8 cellular contexts compared by ENCODE assay signal in the genomic region with DNA sequence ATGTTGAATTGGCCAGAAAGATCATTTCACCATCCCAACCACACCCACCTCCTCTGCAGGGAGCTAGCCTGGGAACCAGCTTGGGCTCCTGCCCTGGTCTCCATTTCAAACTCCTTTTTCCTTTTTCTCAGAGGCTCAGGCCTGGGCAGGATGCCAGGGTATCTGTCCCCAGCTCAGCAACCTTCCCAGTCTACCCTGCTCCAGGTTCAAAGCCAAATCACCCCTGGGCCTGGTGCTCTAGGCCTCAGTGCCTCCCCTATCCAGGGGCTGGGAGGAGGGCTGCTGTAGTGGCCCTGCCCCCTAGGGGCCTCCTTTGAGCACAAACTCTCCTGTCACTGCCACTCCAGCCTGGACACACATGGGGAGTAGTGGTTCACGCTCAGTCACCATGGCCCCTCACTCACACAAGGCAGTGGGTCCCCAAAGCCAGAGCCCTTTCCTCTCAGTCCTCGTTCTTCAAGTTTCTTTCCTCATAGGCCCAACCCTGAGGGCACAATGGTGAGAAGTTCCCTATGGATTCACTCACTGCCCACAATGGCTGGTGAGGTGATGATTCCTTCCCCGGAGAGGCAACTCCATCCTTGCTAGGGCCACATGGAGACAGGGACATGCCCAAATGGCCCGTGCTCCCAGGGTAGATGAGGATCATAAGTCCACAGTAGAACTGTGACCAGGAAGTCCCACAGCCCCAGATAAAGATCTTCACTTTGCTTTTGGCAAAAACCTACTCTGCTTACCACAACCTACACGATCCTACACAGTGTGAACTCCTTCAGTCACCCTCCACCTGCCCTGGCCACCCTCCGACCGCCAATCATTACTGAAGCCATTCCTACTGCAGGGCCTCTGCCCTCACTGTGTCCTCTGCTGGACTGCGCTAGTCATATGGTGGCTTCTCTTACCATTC. TPM values are rescaled to one million over a fixed set of nuclear protein-coding genes. Genes with fewer than 3 reads are reported as not detected.
DNase-seq lines count a peak whose midpoint lies in the region; ATAC-seq, FAIRE-seq and TF ChIP-seq lines count a peak whose summit lies in the region.

No MANE protein-coding gene starts in this region.

- H3K27ac ChIP-seq in GM23338 (ENCODE audit: low read depth) (no peak overlapping the region), HepG2 (ENCODE audit: extremely low read length, insufficient read depth, low read length) (no peak overlapping the region)

- no peaks in the 10 kb centered on the region for H3K9me2 ChIP-seq in GM23338 (ENCODE audit: insufficient read depth)

- DNase-seq in A172 (ENCODE audit: low spot score): peak; percentile 47
- peak; percentile 68 for DNase-seq in GM23338 (ENCODE audit: low spot score)
- DNase-seq in activated naive CD8-positive, alpha-beta T cell treated with anti-CD3 and anti-CD28 coated beads, Interleukin-2, amount 50 U/mL, for 24 hours: no peak
- no peak for DNase-seq in HepG2 (ENCODE audit: low spot score)
- no peak for DNase-seq in NCI-H69 (lab: John Stamatoyannopoulos, UW)

- H3K36me3 ChIP-seq in GM23338 (ENCODE audit: insufficient read depth) (no peaks in the 10 kb centered on the region), HepG2 (replicated peaks in 1 of 2; ENCODE audit: control insufficient read depth in 1 of 2, insufficient read depth in 2 of 2, low read length in 2 of 2) (no peaks in the 10 kb centered on the region)

- no peak for TF ChIP-seq POLR2A in HepG2 (IDR thresholded peaks at IDR 0.05; ENCODE audit: insufficient read depth in 1 of 2, low read depth in 2 of 2, low read length in 2 of 2)

- peak; percentile 36 for FAIRE-seq in HepG2 (lab: Jason Lieb, UNC)

- peak; percentile 38 for ATAC-seq in GM23338
- no peak for ATAC-seq in activated naive CD8-positive, alpha-beta T cell treated with anti-CD3 and anti-CD28 coated beads, Interleukin-2, amount 50 U/mL, for 24 hours
- peak; percentile 67 for ATAC-seq in HepG2
- ATAC-seq in HG03521 (IDR thresholded peaks at IDR 0.05; ENCODE audit: unreplicated experiment): no peak
- ATAC-seq in GM21526 (IDR thresholded peaks at IDR 0.05; ENCODE audit: low FRiP score, unreplicated experiment): no peak
- ATAC-seq in HG03457 (IDR thresholded peaks at IDR 0.05; ENCODE audit: unreplicated experiment): no peak

- BruUV-seq in HepG2 (replicated peaks; lab: Mats Ljungman, UMichigan): no TSS peak

- in situ Hi-C loops in HepG2 (cut with HindIII; ENCODE audit: extremely low pct_ligation_motif_present, low pct_unique_long_range_greater_than_20kb): loop anchor here (5.0 kb wide), 1 partner anchor 46 kb away; no protein-coding TSS in a partner anchor

- peaks cover 19% of the 10 kb centered on the region for H3K4me1 Mint-ChIP-seq in GM23338
- H3K4me1 Mint-ChIP-seq in activated naive CD8-positive, alpha-beta T cell treated with anti-CD3 and anti-CD28 coated beads, Interleukin-2, amount 50 U/mL, for 24 hours: peaks cover 55% of the 10 kb centered on the region

- peaks cover 19% of the 10 kb centered on the region for H4K20me1 ChIP-seq in GM23338 (replicated peaks; ENCODE audit: insufficient read depth)
- no peaks in the 10 kb centered on the region for H4K20me1 ChIP-seq in HepG2 (ENCODE audit: insufficient read depth, low read length)

- H3K4me1 ChIP-seq in GM23338 (ENCODE audit: insufficient read depth): peaks cover 8% of the 10 kb centered on the region; the same call in 1 of the 2 replicates
- peaks cover 70% of the 10 kb centered on the region for H3K4me1 ChIP-seq in HepG2 (ENCODE audit: insufficient read depth, low read length)

- H3K9me3 ChIP-seq in HepG2 (ENCODE audit: low read length): no peaks in the 10 kb centered on the region

- H3K27me3 ChIP-seq in GM23338 (ENCODE audit: insufficient read depth): 0 out of 2 replicates have a peak, but pooled peaks cover 7% of the 10 kb centered on the region
- H3K27me3 ChIP-seq in HepG2 (ENCODE audit: control insufficient read depth in 1 of 2, insufficient read depth in 2 of 2, low read length in 2 of 2): no peaks in the 10 kb centered on the region; a peak in 1 of 5 replicates

- H2AFZ ChIP-seq in GM23338 (no peak overlapping the region), HepG2 (ENCODE audit: low read length) (no peak overlapping the region)

- H3K27me3 Mint-ChIP-seq in GM23338 (ENCODE audit: insufficient read depth, low read depth, poor library complexity): peaks cover 17% of the 10 kb centered on the region
- peaks cover 6% of the 10 kb centered on the region for H3K27me3 Mint-ChIP-seq in activated naive CD8-positive, alpha-beta T cell treated with anti-CD3 and anti-CD28 coated beads, Interleukin-2, amount 50 U/mL, for 24 hours

- no peak overlapping the region for H3K4me3 Mint-ChIP-seq in GM23338
- H3K4me3 Mint-ChIP-seq in activated naive CD8-positive, alpha-beta T cell treated with anti-CD3 and anti-CD28 coated beads, Interleukin-2, amount 50 U/mL, for 24 hours: peak overlapping the region; percentile 78

- no peak overlapping the region; the same call in 1 of the 2 replicates for H3K9ac ChIP-seq in HepG2 (ENCODE audit: insufficient read depth, low read depth, low read length)

- no peaks in the 10 kb centered on the region for H3K9me3 Mint-ChIP-seq in GM23338
- no peaks in the 10 kb centered on the region for H3K9me3 Mint-ChIP-seq in activated naive CD8-positive, alpha-beta T cell treated with anti-CD3 and anti-CD28 coated beads, Interleukin-2, amount 50 U/mL, for 24 hours

- WGBS in HepG2 (ENCODE audit: low lambda C conversion rate): 19% methylated on average over 7 of the region's 8 CpGs

- CTCF ChIA-PET in HepG2 (lab: Yijun Ruan, JAX; ENCODE audit: low intra/inter-chr PET ratio, low total read pairs): no interaction called here

- no peaks in the 10 kb centered on the region for H3K79me2 ChIP-seq in GM23338 (replicated peaks; ENCODE audit: insufficient read depth)
- H3K79me2 ChIP-seq in HepG2 (ENCODE audit: insufficient read depth, low read length): peaks cover 2% of the 10 kb centered on the region

- peak; percentile 40 to 66; a peak in 3 of 4 replicates for TF ChIP-seq CTCF in GM23338 (conservative IDR thresholded peaks at IDR 0.05; ENCODE audit: low read depth in 2 of 2)
- peak; percentile 76 for TF ChIP-seq CTCF in HepG2 (CRISPR knock-in tag; IDR thresholded peaks at IDR 0.05)

- H3K4me3 ChIP-seq in GM23338 (no peak overlapping the region), HepG2 (replicated peaks in 1 of 3; ENCODE audit: insufficient read depth in 1 of 3, low read depth in 2 of 3, low read length in 3 of 3) (peak overlapping the region in 1 of 3 experiments; percentile 45; a peak in 2 of 6 replicates)

- H3F3A ChIP-seq in GM23338 (replicated peaks; ENCODE audit: low read depth): peaks cover 18% of the 10 kb centered on the region; the same call in 1 of the 2 replicates

- TF ChIP-seq EP300 in HepG2 (IDR thresholded peaks at IDR 0.05; ENCODE audit: low read depth in 2 of 2, low read length in 2 of 2): no peak
- no peak for TF ChIP-seq EP300 in HepG2 (CRISPR knock-in tag; IDR thresholded peaks at IDR 0.05; ENCODE audit: borderline replicate concordance)

- TF ChIP-seq RAD21 in HepG2 (CRISPR knock-in tag; IDR thresholded peaks at IDR 0.05): peak; percentile 14; the same call in 1 of the 2 replicates

- POLR2A ChIA-PET in HepG2 (lab: Yijun Ruan, JAX): interaction anchor here (2.4 to 7.9 kb wide), 2 partner anchors 14 to 21 kb away, joined by 24 to 78 read pairs; no protein-coding TSS in a partner anchor

- no peak overlapping the region for H3K4me2 ChIP-seq in GM23338
- H3K4me2 ChIP-seq in HepG2 (ENCODE audit: low read depth, low read length): peak overlapping the region; percentile 66

- intact Hi-C loops in HepG2 (cut with micrococcal nuclease; ENCODE audit: unreplicated experiment): loop anchor here (1.0 to 5.0 kb wide), 2 partner anchors 116 to 183 kb away; a partner anchor contains a TSS

- no peak overlapping the region for H3K27ac Mint-ChIP-seq in GM23338
- H3K27ac Mint-ChIP-seq in activated naive CD8-positive, alpha-beta T cell treated with anti-CD3 and anti-CD28 coated beads, Interleukin-2, amount 50 U/mL, for 24 hours: peak overlapping the region; percentile 71

- no peaks in the 10 kb centered on the region for H3K36me3 Mint-ChIP-seq in GM23338 (ENCODE audit: low read depth)
- H3K36me3 Mint-ChIP-seq in activated naive CD8-positive, alpha-beta T cell treated with anti-CD3 and anti-CD28 coated beads, Interleukin-2, amount 50 U/mL, for 24 hours (ENCODE audit: low read depth): peaks cover 5% of the 10 kb centered on the region

RNA-seq across cellular contexts. Expression of a gene that starts 1.6 kb away (rescaled TPM):
- 32.7 and 38.3 TPM in 2 replicates for total RNA-seq in A172 (2014; rRNA removed; shearing (Covaris generic))
- 35.3 and 39.1 TPM in 2 replicates for total RNA-seq in GM23338 (2014; rRNA removed; shearing (Covaris generic))
- polyA plus RNA-seq in GM23338 (2016; fragmentation: Nextera tagmentation; extraction: Ambion mirVana) (7.9 and 8.1 TPM in 2 replicates), HepG2 (2011; rRNA removed) (27.7 and 36.4 TPM in 2 replicates)
- 14.8 and 18.8 TPM in 2 replicates for total RNA-seq in HepG2 (2016; rRNA removed; fragmentation: Illumina TruSeq; extraction: Trizol)
- 35.6 and 43.0 TPM in 2 replicates for total RNA-seq in HepG2 (2016; cell fraction: cytosol; rRNA removed; fragmentation: Illumina TruSeq; extraction: Trizol; ENCODE audit: low read depth)
- 13.0 and 19.7 TPM in 2 replicates for total RNA-seq in HepG2 (2016; cell fraction: insoluble cytoplasmic fraction; rRNA removed; fragmentation: Illumina TruSeq; extraction: Trizol)
- 47.7 and 65.6 TPM in 2 replicates for total RNA-seq in HepG2 (2016; cell fraction: membrane; rRNA removed; fragmentation: Illumina TruSeq; extraction: Trizol)
- 12.8 and 17.5 TPM in 2 replicates for total RNA-seq in HepG2 (2016; cell fraction: nucleus; rRNA removed; fragmentation: Illumina TruSeq; extraction: Trizol)
- 26.2 and 47.9 TPM in 2 replicates for polyA plus RNA-seq in HepG2 (2011; cell fraction: cytosol; rRNA removed)
- 41.2 and 43.3 TPM in 2 replicates for polyA plus RNA-seq in HepG2 (2011; cell fraction: nucleus; rRNA removed)
- polyA plus RNA-seq in HepG2 (2012): 14.8 and 21.6 TPM in 2 replicates
- 55.5 and 75.3 TPM in 2 replicates for polyA plus RNA-seq in HepG2 (2016; cell fraction: cytosol; fragmentation: Illumina TruSeq; extraction: Trizol; ENCODE audit: low read depth)
- polyA plus RNA-seq in HepG2 (2016; cell fraction: insoluble cytoplasmic fraction; fragmentation: Illumina TruSeq; extraction: Trizol; ENCODE audit: low read depth): 20.6 and 23.9 TPM in 2 replicates
- 69.4 and 78.8 TPM in 2 replicates for polyA plus RNA-seq in HepG2 (2016; cell fraction: membrane; fragmentation: Illumina TruSeq; extraction: Trizol; ENCODE audit: low read depth)
- 25.2 and 32.3 TPM in 2 replicates for polyA plus RNA-seq in HepG2 (2016; cell fraction: nucleus; fragmentation: Illumina TruSeq; extraction: Trizol; ENCODE audit: insufficient read depth, low read depth)
- polyA minus RNA-seq in HepG2 (2011; rRNA and poly(A)+ RNA removed; ENCODE audit: low replicate concordance): 74.4 and 118 TPM in 2 replicates
- polyA minus RNA-seq in HepG2 (2011; cell fraction: cytosol; rRNA and poly(A)+ RNA removed): 40.0 and 42.1 TPM in 2 replicates
- polyA minus RNA-seq in HepG2 (2011; cell fraction: nucleus; rRNA and poly(A)+ RNA removed): 15.6 and 17.8 TPM in 2 replicates

RNA-seq across cellular contexts. Expression of a gene that starts 12.1 kb away (rescaled TPM):
- 1.6 and 3.4 TPM in 2 replicates for total RNA-seq in A172 (2014; rRNA removed; shearing (Covaris generic))
- 7.5 and 13.4 TPM in 2 replicates for total RNA-seq in GM23338 (2014; rRNA removed; shearing (Covaris generic))
- 19.5 and 25.1 TPM in 2 replicates for polyA plus RNA-seq in GM23338 (2016; fragmentation: Nextera tagmentation; extraction: Ambion mirVana)
- total RNA-seq in HepG2 (2016; rRNA removed; fragmentation: Illumina TruSeq; extraction: Trizol): 0.20 TPM in 1 of 2 replicates, not detected in the other
- total RNA-seq in HepG2 (2016; cell fraction: cytosol; rRNA removed; fragmentation: Illumina TruSeq; extraction: Trizol; ENCODE audit: low read depth): 0.51 TPM in 1 of 2 replicates, not detected in the other
- 0.15 TPM in 1 of 2 replicates, not detected in the other for total RNA-seq in HepG2 (2016; cell fraction: insoluble cytoplasmic fraction; rRNA removed; fragmentation: Illumina TruSeq; extraction: Trizol)
- not detected in 2 replicates for total RNA-seq in HepG2 (2016; cell fraction: membrane; rRNA removed; fragmentation: Illumina TruSeq; extraction: Trizol)
- 0.56 TPM in 1 of 2 replicates, not detected in the other for total RNA-seq in HepG2 (2016; cell fraction: nucleus; rRNA removed; fragmentation: Illumina TruSeq; extraction: Trizol)
- 0.44 and 0.49 TPM in 2 replicates for polyA plus RNA-seq in HepG2 (2011; rRNA removed)
- 0.17 and 0.32 TPM in 2 replicates for polyA plus RNA-seq in HepG2 (2011; cell fraction: cytosol; rRNA removed)
- polyA plus RNA-seq in HepG2 (2011; cell fraction: nucleus; rRNA removed): 5.3 and 9.9 TPM in 2 replicates
- polyA plus RNA-seq in HepG2 (2012): 0.32 and 0.67 TPM in 2 replicates
- polyA plus RNA-seq in HepG2 (2016; cell fraction: cytosol; fragmentation: Illumina TruSeq; extraction: Trizol; ENCODE audit: low read depth): 0.24 TPM in 1 of 2 replicates, not detected in the other
- polyA plus RNA-seq in HepG2 (2016; cell fraction: insoluble cytoplasmic fraction; fragmentation: Illumina TruSeq; extraction: Trizol; ENCODE audit: low read depth): not detected in 2 replicates
- not detected in 2 replicates for polyA plus RNA-seq in HepG2 (2016; cell fraction: membrane; fragmentation: Illumina TruSeq; extraction: Trizol; ENCODE audit: low read depth)
- polyA plus RNA-seq in HepG2 (2016; cell fraction: nucleus; fragmentation: Illumina TruSeq; extraction: Trizol; ENCODE audit: insufficient read depth, low read depth): 1.1 TPM in 1 of 2 replicates, not detected in the other
- 0.72 and 1.4 TPM in 2 replicates for polyA minus RNA-seq in HepG2 (2011; rRNA and poly(A)+ RNA removed; ENCODE audit: low replicate concordance)
- 0.88 TPM in 1 of 2 replicates, not detected in the other for polyA minus RNA-seq in HepG2 (2011; cell fraction: cytosol; rRNA and poly(A)+ RNA removed)
- polyA minus RNA-seq in HepG2 (2011; cell fraction: nucleus; rRNA and poly(A)+ RNA removed): 1.3 and 2.2 TPM in 2 replicates

RNA-seq across cellular contexts. Expression of a gene that starts 19.1 kb away (rescaled TPM):
- 40.6 and 61.6 TPM in 2 replicates for total RNA-seq in A172 (2014; rRNA removed; shearing (Covaris generic))
- total RNA-seq in GM23338 (2014; rRNA removed; shearing (Covaris generic)): 39.2 and 46.3 TPM in 2 replicates
- polyA plus RNA-seq in GM23338 (2016; fragmentation: Nextera tagmentation; extraction: Ambion mirVana): 20.7 and 21.5 TPM in 2 replicates
- 16.7 and 18.5 TPM in 2 replicates for total RNA-seq in HepG2 (2016; rRNA removed; fragmentation: Illumina TruSeq; extraction: Trizol)
- 13.5 and 13.9 TPM in 2 replicates for total RNA-seq in HepG2 (2016; cell fraction: cytosol; rRNA removed; fragmentation: Illumina TruSeq; extraction: Trizol; ENCODE audit: low read depth)
- 11.7 and 18.2 TPM in 2 replicates for total RNA-seq in HepG2 (2016; cell fraction: insoluble cytoplasmic fraction; rRNA removed; fragmentation: Illumina TruSeq; extraction: Trizol)
- 42.0 and 46.1 TPM in 2 replicates for total RNA-seq in HepG2 (2016; cell fraction: membrane; rRNA removed; fragmentation: Illumina TruSeq; extraction: Trizol)
- total RNA-seq in HepG2 (2016; cell fraction: nucleus; rRNA removed; fragmentation: Illumina TruSeq; extraction: Trizol): 13.4 and 15.1 TPM in 2 replicates
- 65.4 and 103 TPM in 2 replicates for polyA plus RNA-seq in HepG2 (2011; rRNA removed)
- polyA plus RNA-seq in HepG2 (2011; cell fraction: cytosol; rRNA removed): 63.0 and 69.3 TPM in 2 replicates
- polyA plus RNA-seq in HepG2 (2011; cell fraction: nucleus; rRNA removed): 134 and 138 TPM in 2 replicates
- polyA plus RNA-seq in HepG2 (2012): 36.1 and 53.0 TPM in 2 replicates
- polyA plus RNA-seq in HepG2 (2016; cell fraction: cytosol; fragmentation: Illumina TruSeq; extraction: Trizol; ENCODE audit: low read depth): 33.4 and 37.1 TPM in 2 replicates
- 18.0 and 19.3 TPM in 2 replicates for polyA plus RNA-seq in HepG2 (2016; cell fraction: insoluble cytoplasmic fraction; fragmentation: Illumina TruSeq; extraction: Trizol; ENCODE audit: low read depth)
- polyA plus RNA-seq in HepG2 (2016; cell fraction: membrane; fragmentation: Illumina TruSeq; extraction: Trizol; ENCODE audit: low read depth): 54.8 and 59.0 TPM in 2 replicates
- polyA plus RNA-seq in HepG2 (2016; cell fraction: nucleus; fragmentation: Illumina TruSeq; extraction: Trizol; ENCODE audit: insufficient read depth, low read depth): 32.9 and 35.5 TPM in 2 replicates
- 41.6 and 91.9 TPM in 2 replicates for polyA minus RNA-seq in HepG2 (2011; rRNA and poly(A)+ RNA removed; ENCODE audit: low replicate concordance)
- 15.4 and 21.1 TPM in 2 replicates for polyA minus RNA-seq in HepG2 (2011; cell fraction: cytosol; rRNA and poly(A)+ RNA removed)
- 22.4 and 22.6 TPM in 2 replicates for polyA minus RNA-seq in HepG2 (2011; cell fraction: nucleus; rRNA and poly(A)+ RNA removed)

RNA-seq across cellular contexts. Expression of a gene that starts 19.2 kb away (rescaled TPM):
- total RNA-seq in A172 (2014; rRNA removed; shearing (Covaris generic)): 49.7 and 50.5 TPM in 2 replicates
- 29.0 and 36.6 TPM in 2 replicates for total RNA-seq in GM23338 (2014; rRNA removed; shearing (Covaris generic))
- polyA plus RNA-seq in GM23338 (2016; fragmentation: Nextera tagmentation; extraction: Ambion mirVana) (92.2 and 92.4 TPM in 2 replicates), HepG2 (2011; rRNA removed) (35.3 and 38.6 TPM in 2 replicates)
- 17.5 and 24.8 TPM in 2 replicates for total RNA-seq in HepG2 (2016; rRNA removed; fragmentation: Illumina TruSeq; extraction: Trizol)
- 20.0 and 27.3 TPM in 2 replicates for total RNA-seq in HepG2 (2016; cell fraction: cytosol; rRNA removed; fragmentation: Illumina TruSeq; extraction: Trizol; ENCODE audit: low read depth)
- total RNA-seq in HepG2 (2016; cell fraction: insoluble cytoplasmic fraction; rRNA removed; fragmentation: Illumina TruSeq; extraction: Trizol): 14.9 and 23.0 TPM in 2 replicates
- total RNA-seq in HepG2 (2016; cell fraction: membrane; rRNA removed; fragmentation: Illumina TruSeq; extraction: Trizol): 31.4 and 35.9 TPM in 2 replicates
- total RNA-seq in HepG2 (2016; cell fraction: nucleus; rRNA removed; fragmentation: Illumina TruSeq; extraction: Trizol): 18.6 and 22.0 TPM in 2 replicates
- polyA plus RNA-seq in HepG2 (2011; cell fraction: cytosol; rRNA removed): 30.5 and 35.2 TPM in 2 replicates
- polyA plus RNA-seq in HepG2 (2011; cell fraction: nucleus; rRNA removed): 36.6 and 37.4 TPM in 2 replicates
- polyA plus RNA-seq in HepG2 (2012): 21.4 and 25.3 TPM in 2 replicates
- 32.5 and 40.9 TPM in 2 replicates for polyA plus RNA-seq in HepG2 (2016; cell fraction: cytosol; fragmentation: Illumina TruSeq; extraction: Trizol; ENCODE audit: low read depth)
- polyA plus RNA-seq in HepG2 (2016; cell fraction: insoluble cytoplasmic fraction; fragmentation: Illumina TruSeq; extraction: Trizol; ENCODE audit: low read depth): 30.7 and 34.8 TPM in 2 replicates
- polyA plus RNA-seq in HepG2 (2016; cell fraction: membrane; fragmentation: Illumina TruSeq; extraction: Trizol; ENCODE audit: low read depth): 49.8 and 53.8 TPM in 2 replicates
- 49.9 and 52.5 TPM in 2 replicates for polyA plus RNA-seq in HepG2 (2016; cell fraction: nucleus; fragmentation: Illumina TruSeq; extraction: Trizol; ENCODE audit: insufficient read depth, low read depth)
- polyA minus RNA-seq in HepG2 (2011; rRNA and poly(A)+ RNA removed; ENCODE audit: low replicate concordance): 68.5 and 193 TPM in 2 replicates
- polyA minus RNA-seq in HepG2 (2011; cell fraction: cytosol; rRNA and poly(A)+ RNA removed): 12.9 and 15.4 TPM in 2 replicates
- 34.8 and 35.4 TPM in 2 replicates for polyA minus RNA-seq in HepG2 (2011; cell fraction: nucleus; rRNA and poly(A)+ RNA removed)

RNA-seq across cellular contexts. Expression of a gene that starts 41.0 kb away (rescaled TPM):
- 151 and 173 TPM in 2 replicates for total RNA-seq in A172 (2014; rRNA removed; shearing (Covaris generic))
- total RNA-seq in GM23338 (2014; rRNA removed; shearing (Covaris generic)): 6.7 and 16.2 TPM in 2 replicates
- polyA plus RNA-seq in GM23338 (2016; fragmentation: Nextera tagmentation; extraction: Ambion mirVana) (35.5 and 36.3 TPM in 2 replicates), HepG2 (2011; rRNA removed) (19.1 and 28.5 TPM in 2 replicates)
- 25.7 and 32.8 TPM in 2 replicates for total RNA-seq in HepG2 (2016; rRNA removed; fragmentation: Illumina TruSeq; extraction: Trizol)
- total RNA-seq in HepG2 (2016; cell fraction: cytosol; rRNA removed; fragmentation: Illumina TruSeq; extraction: Trizol; ENCODE audit: low read depth): 12.5 and 17.4 TPM in 2 replicates
- 27.8 and 33.7 TPM in 2 replicates for total RNA-seq in HepG2 (2016; cell fraction: insoluble cytoplasmic fraction; rRNA removed; fragmentation: Illumina TruSeq; extraction: Trizol)
- 18.2 and 19.8 TPM in 2 replicates for total RNA-seq in HepG2 (2016; cell fraction: membrane; rRNA removed; fragmentation: Illumina TruSeq; extraction: Trizol)
- 13.7 and 15.3 TPM in 2 replicates for total RNA-seq in HepG2 (2016; cell fraction: nucleus; rRNA removed; fragmentation: Illumina TruSeq; extraction: Trizol)
- polyA plus RNA-seq in HepG2 (2011; cell fraction: cytosol; rRNA removed): 29.9 and 38.0 TPM in 2 replicates
- polyA plus RNA-seq in HepG2 (2011; cell fraction: nucleus; rRNA removed): 34.1 and 55.6 TPM in 2 replicates
- polyA plus RNA-seq in HepG2 (2012): 17.5 and 23.3 TPM in 2 replicates
- 28.9 and 48.9 TPM in 2 replicates for polyA plus RNA-seq in HepG2 (2016; cell fraction: cytosol; fragmentation: Illumina TruSeq; extraction: Trizol; ENCODE audit: low read depth)
- polyA plus RNA-seq in HepG2 (2016; cell fraction: insoluble cytoplasmic fraction; fragmentation: Illumina TruSeq; extraction: Trizol; ENCODE audit: low read depth): 44.7 and 50.7 TPM in 2 replicates
- polyA plus RNA-seq in HepG2 (2016; cell fraction: membrane; fragmentation: Illumina TruSeq; extraction: Trizol; ENCODE audit: low read depth): 31.6 and 41.6 TPM in 2 replicates
- 39.2 and 40.7 TPM in 2 replicates for polyA plus RNA-seq in HepG2 (2016; cell fraction: nucleus; fragmentation: Illumina TruSeq; extraction: Trizol; ENCODE audit: insufficient read depth, low read depth)
- polyA minus RNA-seq in HepG2 (2011; rRNA and poly(A)+ RNA removed; ENCODE audit: low replicate concordance): 3.6 and 45.8 TPM in 2 replicates
- polyA minus RNA-seq in HepG2 (2011; cell fraction: cytosol; rRNA and poly(A)+ RNA removed): 3.8 and 5.4 TPM in 2 replicates
- 1.7 and 4.1 TPM in 2 replicates for polyA minus RNA-seq in HepG2 (2011; cell fraction: nucleus; rRNA and poly(A)+ RNA removed)

Comparison
In these comparisons a context has a peak if more than half of its experiments do, and no peak if none do; other contexts are left out.
1. DNase-seq: peak in A172 (single experiment) and GM23338 (single experiment); none in activated naive CD8-positive, alpha-beta T cell treated with anti-CD3 and anti-CD28 coated beads, Interleukin-2, amount 50 U/mL, for 24 hours (single experiment), HepG2 (single experiment) and NCI-H69 (single experiment).
2. ATAC-seq: peak in GM23338 (single experiment) and HepG2 (single experiment); none in activated naive CD8-positive, alpha-beta T cell treated with anti-CD3 and anti-CD28 coated beads, Interleukin-2, amount 50 U/mL, for 24 hours (single experiment), HG03521 (single experiment), GM21526 (single experiment) and HG03457 (single experiment).